18 cellular contexts compared by ENCODE assay signal in the genomic region with DNA sequence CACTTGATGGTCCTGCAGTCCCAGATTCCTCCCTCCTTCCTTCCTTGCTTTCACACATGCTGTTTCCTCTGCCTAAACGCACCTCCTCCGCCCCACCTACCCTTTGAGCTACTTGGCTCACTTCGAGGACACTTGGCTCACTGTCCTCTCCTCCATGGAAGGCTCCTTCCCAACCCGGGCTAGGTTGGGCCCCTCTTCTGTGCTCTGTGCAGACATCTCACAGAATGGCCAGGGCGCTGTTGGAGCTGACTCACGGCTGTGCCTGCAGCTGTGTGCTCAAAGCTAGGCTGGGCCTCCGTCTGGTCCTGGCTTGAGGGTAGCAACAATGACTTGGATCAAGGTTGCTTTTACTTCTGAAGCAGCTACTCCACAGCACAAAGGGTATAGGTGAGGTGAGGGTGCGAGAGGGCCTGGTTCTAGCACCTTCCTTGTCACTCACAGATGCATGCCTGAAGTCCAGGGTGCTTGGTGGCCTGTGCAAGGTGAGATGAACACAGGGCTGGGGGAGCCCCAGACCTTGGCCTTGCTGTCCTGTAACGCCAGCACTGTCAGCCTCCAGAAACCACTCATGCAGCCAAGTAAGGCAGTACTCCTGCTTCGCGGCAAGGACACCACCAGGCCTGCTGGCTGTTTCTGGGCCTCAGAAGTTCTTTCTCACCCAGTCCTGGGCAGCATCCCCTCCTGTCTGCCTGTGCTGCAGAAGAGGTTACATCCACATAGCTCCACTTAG.
DNase-seq lines count a peak whose midpoint lies in the region; ATAC-seq, FAIRE-seq and TF ChIP-seq lines count a peak whose summit lies in the region.
"Had no signal": no experiment of that assay in that cellular context is flagged by ENCODE, and none has a peak within 500 bp of the region (broad histone marks: within the 10 kb centered on the region; RNA-seq: fewer than 3 reads in every experiment).

No MANE protein-coding gene starts in this region.

- CTCF ChIA-PET in K562 (lab: Yijun Ruan, JAX; ENCODE audit: low intra/inter-chr PET ratio) = no interaction called here

- 4% methylated on average over 11 of the region's 11 CpGs for WGBS in K562 (ENCODE audit: insufficient coverage, low coverage, missing lambda C conversion rate)
- 82 to 91% (median 87%) methylated on average over 8 to 11 of the region's 11 CpGs for WGBS in spleen, 5 donors

- TF ChIP-seq POLR2A in K562 (conservative IDR thresholded peaks at IDR 0.05) (no peak), spleen (IDR thresholded peaks at IDR 0.05) (no peak)

- peaks cover 3% of the 10 kb centered on the region for H3K9me1 ChIP-seq in K562 (ENCODE audit: control insufficient read depth, insufficient read depth, low read length)

- H3K27me3 ChIP-seq in K562 (ENCODE audit: control insufficient read depth in 2 of 2, insufficient read depth in 2 of 2, low read length in 2 of 2) = peaks cover 2 to 52% of the 10 kb centered on the region in 2 experiments; a peak in 4 of 5 replicates
- H3K27me3 ChIP-seq in spleen (replicated peaks in 1 of 7) = peaks cover 0 to 30% (median 0%) of the 10 kb centered on the region in 7 donors
- H3K27me3 ChIP-seq: neural progenitor cell had no signal

- peak; percentile 39; the same call in 2 of the 3 replicates for ATAC-seq in K562

- H3K9ac ChIP-seq in K562 (ENCODE audit: insufficient read depth in 1 of 2, low read depth in 2 of 2, low read length in 2 of 2) = no peak overlapping the region
- H3K9ac ChIP-seq in kidney (ENCODE audit: low read length in 2 of 2) = no peak overlapping the region
- H3K9ac ChIP-seq: neural progenitor cell had no signal

- no peaks in the 10 kb centered on the region for H3K4me1 ChIP-seq in K562 (replicated peaks in 1 of 2; ENCODE audit: control insufficient read depth in 2 of 2, insufficient read depth in 2 of 2, low read length in 2 of 2)
- H3K4me1 ChIP-seq in kidney (ENCODE audit: control insufficient read depth in 1 of 2, insufficient read depth in 1 of 2, low read depth in 1 of 2, low read length in 2 of 2) = no peaks in the 10 kb centered on the region
- peaks cover 8 to 22% (median 18%) of the 10 kb centered on the region in 6 donors for H3K4me1 ChIP-seq in spleen

- H3K4me2 ChIP-seq in K562 (ENCODE audit: insufficient read depth, low read length) = no peak overlapping the region
- H3K4me2 ChIP-seq: neural progenitor cell had no signal

- no peak overlapping the region for H2AFZ ChIP-seq in K562 (ENCODE audit: low read depth, low read length)
- H2AFZ ChIP-seq: neural progenitor cell had no signal

- in situ Hi-C loops in K562 (cut with MboI) = no loop called here

- H4K20me1 ChIP-seq in K562 (replicated peaks; ENCODE audit: control insufficient read depth, insufficient read depth, low read length) = 0 out of 2 replicates have a peak, but pooled peaks cover 3% of the 10 kb centered on the region

- TF ChIP-seq RAD21 in K562 (CRISPR knock-in tag; conservative IDR thresholded peaks at IDR 0.05 in 1 of 2, IDR thresholded peaks at IDR 0.05 in 1 of 2) = no peak

- TF ChIP-seq CTCF in K562 (IDR thresholded peaks at IDR 0.05 in 2 of 3, conservative IDR thresholded peaks at IDR 0.05 in 1 of 3; ENCODE audit: insufficient read depth in 2 of 3, low read depth in 1 of 3, low read length in 3 of 3) (no peak), kidney (IDR thresholded peaks at IDR 0.05; ENCODE audit: borderline replicate concordance, extremely low read depth, insufficient read depth) (no peak), spleen (IDR thresholded peaks at IDR 0.05 in 8 of 11, conservative IDR thresholded peaks at IDR 0.05 in 3 of 11) (no peak)

- no TSS peak for BruUV-seq in K562 (replicated peaks; lab: Mats Ljungman, UMichigan)

- peak; percentile 4 for FAIRE-seq in HTR-8/SVneo (lab: Jason Lieb, UNC)
- FAIRE-seq in K562 (lab: Jason Lieb, UNC) = no peak
- FAIRE-seq in kidney (lab: Jason Lieb, UNC) = no peak
- FAIRE-seq: astrocyte, frontal cortex had no signal

- H3K4me3 ChIP-seq in K562 (no peak overlapping the region), kidney (ENCODE audit: low read length in 2 of 2) (no peak overlapping the region), spleen (no peak overlapping the region)
- H3K4me3 ChIP-seq: neural progenitor cell had no signal

- POLR2A ChIA-PET in K562 (lab: Yijun Ruan, JAX) = no interaction called here

- H3K36me3 ChIP-seq in K562 (ENCODE audit: control insufficient read depth, insufficient read depth, low read length) = no peaks in the 10 kb centered on the region
- no peaks in the 10 kb centered on the region for H3K36me3 ChIP-seq in kidney (ENCODE audit: control insufficient read depth in 1 of 2, insufficient read depth in 2 of 2, low read length in 2 of 2)
- H3K36me3 ChIP-seq in spleen = no peaks in the 10 kb centered on the region
- H3K36me3 ChIP-seq: neural progenitor cell had no signal

- intact Hi-C loops in K562 (cut with micrococcal nuclease) = no loop called here
- intact Hi-C loops in kidney (cut with DNase I) = no loop called here
- intact Hi-C loops in spleen (cut with DNase I; ENCODE audit: low total_unique reads) = no loop called here

- no peak for TF ChIP-seq EP300 in K562 (IDR thresholded peaks at IDR 0.05; ENCODE audit: low read length)

- H3K27ac ChIP-seq in K562 (ENCODE audit: extremely low read depth, low read depth, low read length) (no peak overlapping the region), kidney (ENCODE audit: low read depth in 2 of 2, low read length in 2 of 2) (no peak overlapping the region), spleen (no peak overlapping the region)
- H3K27ac ChIP-seq: neural progenitor cell had no signal

- no peaks in the 10 kb centered on the region for H3K9me3 ChIP-seq in K562 (replicated peaks; ENCODE audit: control insufficient read depth, insufficient read depth, low read depth, low read length)
- H3K9me3 ChIP-seq in kidney (ENCODE audit: control insufficient read depth in 1 of 2, low read length in 2 of 2) = no peaks in the 10 kb centered on the region
- no peaks in the 10 kb centered on the region for H3K9me3 ChIP-seq in spleen

- DNase-seq in HTR-8/SVneo (ENCODE audit: insufficient read length, low spot score) = no peak
- DNase-seq in K562 (ENCODE audit: extremely low read depth in 1 of 4, low spot score in 3 of 4) = no peak
- DNase-seq in kidney = peak; percentile 45
- peak; percentile 59 for DNase-seq in spleen
- DNase-seq in NCI-H146 (lab: John Stamatoyannopoulos, UW) = no peak
- no peak for DNase-seq in AG20443 (ENCODE audit: low spot score)
- DNase-seq in globus pallidus (ENCODE audit: low spot score) = no peak
- DNase-seq: activated CD4-positive, alpha-beta T cell treated with anti-CD3 and anti-CD28 coated beads for 1 hour; activated naive CD4-positive, alpha-beta T cell; CD8-positive, alpha-beta memory T cell; DMS79 treated with DMSO at 0.1 percent for 48 hours; NCI-H1930; NCI-H446 treated with DMSO at 0.1 percent for 48 hours; RPMI8226; stimulated activated CD4-positive, alpha-beta T cell treated with anti-CD3 and anti-CD28 coated beads, Interleukin-12 subunit alpha, Interleukin-12 subunit beta, amount 100 ng/mL, for 4 hours had no signal

- H3K79me2 ChIP-seq in K562 (ENCODE audit: control insufficient read depth, insufficient read depth, low read length) = no peaks in the 10 kb centered on the region

TF ChIP-seq in K562, 482 proteins besides CTCF, POLR2A, EP300 and RAD21:
- TF ChIP-seq ZFX (CRISPR knock-in tag; IDR thresholded peaks at IDR 0.05) (no peak), MBD2 (IDR thresholded peaks at IDR 0.05; ENCODE audit: borderline replicate concordance, low read depth) (no peak), ZNF282 (CRISPR knock-in tag; IDR thresholded peaks at IDR 0.05) (no peak), MEF2A (IDR thresholded peaks at IDR 0.05; ENCODE audit: control insufficient read depth, low read depth, low read length) (no peak), ZBTB8A (IDR thresholded peaks at IDR 0.05; ENCODE audit: partially characterized antibody) (no peak), TARDBP (IDR thresholded peaks at IDR 0.05) (no peak), LEF1 (IDR thresholded peaks at IDR 0.05) (no peak)

Comparison
In these comparisons a context has a peak if more than half of its experiments do, and no peak if none do; other contexts are left out.
1. DNase-seq: peak in kidney (single experiment) and spleen (single experiment); none in HTR-8/SVneo (single experiment), K562 (0 of 4), NCI-H146 (single experiment), AG20443 (single experiment) and globus pallidus (single experiment).